In genomic region chr12:70536650-70537049, GRCh38 we compare ENCODE assay signal across 18 cellular contexts.
DNase-seq lines count a peak whose midpoint lies in the region; ATAC-seq, FAIRE-seq and TF ChIP-seq lines count a peak whose summit lies in the region.
"Had no signal": no experiment of that assay in that cellular context is flagged by ENCODE, and none has a peak within 500 bp of the region (broad histone marks: within the 10 kb centered on the region; RNA-seq: fewer than 3 reads in every experiment).

No MANE protein-coding gene starts in this region.

- no peaks in the 10 kb centered on the region for H3K27me3 Mint-ChIP-seq in neural crest cell (ENCODE audit: low read depth)
- H3K27me3 Mint-ChIP-seq: B cell had no signal

- no TSS peak for BruUV-seq in endothelial cell of umbilical vein (replicated peaks; lab: Mats Ljungman, UMichigan)

- no peak for TF ChIP-seq EP300 in tibial nerve (IDR thresholded peaks at IDR 0.05)

- POLR2A ChIA-PET in endothelial cell of umbilical vein (lab: Charles Lee): no interaction called here

- TF ChIP-seq POLR2A in endothelial cell of umbilical vein (IDR thresholded peaks at IDR 0.05; ENCODE audit: low read depth, low read length) (no peak), tibial nerve (IDR thresholded peaks at IDR 0.05) (no peak), GM12891 (IDR thresholded peaks at IDR 0.05; ENCODE audit: low read depth, low read length) (no peak)

- no peak for TF ChIP-seq CTCF in endothelial cell of umbilical vein (IDR thresholded peaks at IDR 0.05; ENCODE audit: extremely low read depth in 1 of 2, insufficient read depth in 1 of 2, low read depth in 1 of 2, low read length in 2 of 2)
- no peak for TF ChIP-seq CTCF in neural crest cell (conservative IDR thresholded peaks at IDR 0.05)
- TF ChIP-seq CTCF in tibial nerve (IDR thresholded peaks at IDR 0.05): no peak

- CTCF ChIA-PET in endothelial cell of umbilical vein (lab: Charles Lee): no interaction called here

- FAIRE-seq in endothelial cell of umbilical vein (lab: Jason Lieb, UNC): no peak
- no peak for FAIRE-seq in GM12891 (lab: Jason Lieb, UNC)
- FAIRE-seq: HepG2 had no signal

- no peaks in the 10 kb centered on the region for H3K9me1 ChIP-seq in endothelial cell of umbilical vein (replicated peaks; ENCODE audit: control insufficient read depth, extremely low read depth, insufficient read depth, low read length)

- no peaks in the 10 kb centered on the region for H3K79me2 ChIP-seq in endothelial cell of umbilical vein (ENCODE audit: control insufficient read depth, insufficient read depth, low read length)

- H2AFZ ChIP-seq in endothelial cell of umbilical vein (ENCODE audit: low read depth, low read length): no peak overlapping the region
- H2AFZ ChIP-seq: GM23338 had no signal

- H3K4me3 Mint-ChIP-seq in neural crest cell: no peak overlapping the region
- H3K4me3 Mint-ChIP-seq: B cell; CD4-positive, alpha-beta memory T cell; GM23338 had no signal

- peaks cover 2% of the 10 kb centered on the region for H3K36me3 Mint-ChIP-seq in neural crest cell (ENCODE audit: low read depth)
- H3K36me3 Mint-ChIP-seq: CD4-positive, alpha-beta memory T cell had no signal

- H3K4me1 ChIP-seq in endothelial cell of umbilical vein (ENCODE audit: control insufficient read depth, extremely low read depth, insufficient read depth, low read length) (peaks cover 2% of the 10 kb centered on the region), tibial nerve (peaks cover 0 to 36% (median 12%) of the 10 kb centered on the region in 4 donors)

- peak overlapping the region; percentile 9 for H3K27ac Mint-ChIP-seq in neural crest cell (ENCODE audit: unreplicated experiment)
- H3K27ac Mint-ChIP-seq: B cell; CD4-positive, alpha-beta memory T cell; GM23338 had no signal

- H3K4me3 ChIP-seq in endothelial cell of umbilical vein (replicated peaks in 1 of 3; ENCODE audit: insufficient read depth in 1 of 3, low read depth in 1 of 3, low read length in 3 of 3) (no peak overlapping the region), tibial nerve (no peak overlapping the region)
- H3K4me3 ChIP-seq: GM23338, MG63 had no signal

- H3K9ac ChIP-seq in endothelial cell of umbilical vein (replicated peaks; ENCODE audit: extremely low read depth, insufficient read depth, low read length): no peak overlapping the region

- H3K27me3 ChIP-seq in endothelial cell of umbilical vein (ENCODE audit: control insufficient read depth in 2 of 2, insufficient read depth in 2 of 2, low read length in 2 of 2) (no peaks in the 10 kb centered on the region), tibial nerve (no peaks in the 10 kb centered on the region)
- H3K27me3 ChIP-seq: MG63 had no signal

- no peak for ATAC-seq in HG03521 (IDR thresholded peaks at IDR 0.05; ENCODE audit: unreplicated experiment)
- ATAC-seq: GM23338, HepG2, PC-3 had no signal

- 54 to 62% methylated on average over 10 of the region's 10 CpGs for WGBS in tibial nerve, 2 donors

- no peak overlapping the region for H3K4me2 ChIP-seq in endothelial cell of umbilical vein (ENCODE audit: insufficient read depth, low read length)
- H3K4me2 ChIP-seq: GM23338 had no signal

- dilution Hi-C loops in endothelial cell of umbilical vein (cut with MboI; ENCODE audit: extremely low pct_ligation_motif_present, low sequenced_read_pairs): no loop called here

- DNase-seq in caudate nucleus (lab: John Stamatoyannopoulos, UW): peak in 1 of 61 donors; percentile 18
- DNase-seq in endothelial cell of umbilical vein (ENCODE audit: low read depth, low spot score): no peak
- no peak for DNase-seq in neural crest cell (ENCODE audit: low read depth, low spot score)
- no peak for DNase-seq in tibial nerve (ENCODE audit: low spot score in 2 of 2)
- DNase-seq in HuH-7 (ENCODE audit: low spot score): no peak
- no peak for DNase-seq in GM12891 (ENCODE audit: insufficient read length, low spot score)
- DNase-seq: CD4-positive, alpha-beta memory T cell; DMS79 treated with DMSO at 0.1 percent for 48 hours; GF-D8; MG63; NCI-H1092 treated with DMSO at 0.1 percent for 48 hours; NCI-H1694; NCI-H446; PC-3 had no signal

- peaks cover 23% of the 10 kb centered on the region for H3K4me1 Mint-ChIP-seq in neural crest cell
- H3K4me1 Mint-ChIP-seq: B cell; CD4-positive, alpha-beta memory T cell; GM23338 had no signal

- no peaks in the 10 kb centered on the region for H3K9me3 ChIP-seq in endothelial cell of umbilical vein (replicated peaks; ENCODE audit: control insufficient read depth, insufficient read depth, low read length)
- H3K9me3 ChIP-seq in tibial nerve: no peaks in the 10 kb centered on the region
- H3K9me3 ChIP-seq: MG63 had no signal

- intact Hi-C loops in endothelial cell of umbilical vein (cut with micrococcal nuclease): no loop called here

- peak overlapping the region; percentile 97 for H3K27ac ChIP-seq in caudate nucleus (ENCODE audit: low read depth, low read length)
- H3K27ac ChIP-seq in endothelial cell of umbilical vein (ENCODE audit: insufficient read depth, low read depth, low read length): peak overlapping the region; percentile 54
- peak overlapping the region; percentile 75 to 95 (median 92) for H3K27ac ChIP-seq in tibial nerve

- H3K36me3 ChIP-seq in endothelial cell of umbilical vein (ENCODE audit: control insufficient read depth in 2 of 2, extremely low read depth in 1 of 2, insufficient read depth in 2 of 2, low read length in 2 of 2) (peaks cover 64 to 83% of the 10 kb centered on the region in 2 experiments), tibial nerve (peaks cover 0 to 5% (median 0%) of the 10 kb centered on the region in 3 donors)
- H3K36me3 ChIP-seq: MG63 had no signal

- H4K20me1 ChIP-seq in endothelial cell of umbilical vein (replicated peaks; ENCODE audit: control insufficient read depth, extremely low read depth, insufficient read depth, low read length): no peaks in the 10 kb centered on the region

- H3K9me3 Mint-ChIP-seq in neural crest cell: peaks cover 10% of the 10 kb centered on the region
- H3K9me3 Mint-ChIP-seq: GM23338 had no signal

TF ChIP-seq in endothelial cell of umbilical vein, 7 proteins besides CTCF, POLR2A, EP300 and RAD21:
- TF ChIP-seq EZH2 (IDR thresholded peaks at IDR 0.05; ENCODE audit: borderline replicate concordance, low read depth, low read length, severe bottlenecking): no peak
- no peak for TF ChIP-seq MAX (IDR thresholded peaks at IDR 0.05; ENCODE audit: insufficient read depth, insufficient read length)
- no peak for TF ChIP-seq POLR2AphosphoS5 (IDR thresholded peaks at IDR 0.05; ENCODE audit: insufficient read depth, low read depth, low read length)
- no peak for TF ChIP-seq JUN (IDR thresholded peaks at IDR 0.05; ENCODE audit: borderline replicate concordance, insufficient read depth, insufficient read length, low read depth)
- TF ChIP-seq GATA2 (IDR thresholded peaks at IDR 0.05; ENCODE audit: insufficient read depth, insufficient read length, low read depth, low read length): no peak
- no peak for TF ChIP-seq MYC (IDR thresholded peaks at IDR 0.05; ENCODE audit: low read depth, low read length)

TF ChIP-seq in GM12891, 5 proteins besides CTCF, POLR2A, EP300 and RAD21:
- no peak for TF ChIP-seq TAF1 (IDR thresholded peaks at IDR 0.05; ENCODE audit: low read depth, low read length)
- TF ChIP-seq POLR2AphosphoS5 (IDR thresholded peaks at IDR 0.05; ENCODE audit: low read depth, low read length): no peak
- TF ChIP-seq SPI1 (IDR thresholded peaks at IDR 0.05; ENCODE audit: low read depth, low read length): no peak
